In the genomic region with DNA sequence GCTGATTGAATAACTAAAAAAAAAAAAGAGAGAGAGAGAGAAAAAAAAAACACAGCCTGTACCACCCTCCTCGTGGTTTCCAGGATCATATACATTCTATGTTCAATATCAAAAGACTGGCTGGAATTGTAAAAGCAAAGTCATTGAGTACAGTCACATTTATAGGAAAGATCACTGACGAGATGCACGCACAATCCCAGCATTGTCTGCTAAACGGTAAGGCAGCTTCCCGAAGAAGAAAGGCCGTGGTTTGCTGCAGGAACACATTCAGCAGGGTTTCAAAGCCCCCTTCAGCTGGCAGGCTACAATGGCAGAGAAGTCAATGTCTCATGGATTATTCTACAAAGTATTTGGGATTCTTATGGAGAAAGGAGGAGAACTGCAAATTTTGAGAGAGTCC, we compare ENCODE assay signal across 23 cellular contexts.
"Had no signal": no experiment of that assay in that cellular context is flagged by ENCODE, and none has a peak within 500 bp of the region (broad histone marks: within the 10 kb centered on the region; RNA-seq: fewer than 3 reads in every experiment).

No MANE protein-coding gene starts in this region.

- H3K9me3 ChIP-seq: SK-N-SH had no signal

- H3K27me3 Mint-ChIP-seq: activated CD4-positive, alpha-beta memory T cell treated with anti-CD3 and anti-CD28 coated beads, Interleukin-2, amount 10 ng/mL, durations not matched to agents 7 days and 5 days; activated CD4-positive, alpha-beta T cell treated with anti-CD3 and anti-CD28 coated beads for 36 hours; activated naive CD8-positive, alpha-beta T cell; brain; IgD-negative memory B cell had no signal

- H3K27ac ChIP-seq: VCaP had no signal

- ATAC-seq: activated CD4-positive, alpha-beta T cell treated with anti-CD3 and anti-CD28 coated beads for 36 hours; Panc1; Right ventricle myocardium inferior had no signal

- H3K9me3 Mint-ChIP-seq: activated CD4-positive, alpha-beta memory T cell treated with anti-CD3 and anti-CD28 coated beads, Interleukin-2, amount 10 ng/mL, durations not matched to agents 7 days and 5 days; brain; IgD-negative memory B cell had no signal

- H3K4me1 Mint-ChIP-seq: activated CD4-positive, alpha-beta T cell treated with anti-CD3 and anti-CD28 coated beads for 36 hours; brain; IgD-negative memory B cell had no signal

- H3K36me3 Mint-ChIP-seq: IgD-negative memory B cell had no signal

- DNase-seq: activated CD4-positive, alpha-beta memory T cell treated with anti-CD3 and anti-CD28 coated beads, Interleukin-2, amount 10 ng/mL, durations not matched to agents 7 days and 5 days; activated CD4-positive, alpha-beta T cell treated with anti-CD3 and anti-CD28 coated beads for 36 hours; activated CD4-positive, alpha-beta T cell treated with anti-CD3 and anti-CD28 coated beads, Interleukin-2, amount 50 U/mL, for 1 hour; activated effector memory CD4-positive, alpha-beta T cell treated with anti-CD3 and anti-CD28 coated beads, Interleukin-2, amount 50 U/mL, for 16 hours; activated naive CD4-positive, alpha-beta T cell treated with Interleukin-2 at 50 U/mL for 16 hours; KG1; NCI-H1048; NCI-H146; NCI-H187 treated with DMSO at 0.1 percent for 48 hours; NCI-H2081 treated with DMSO at 0.1 percent for 48 hours; NCI-H2227 treated with DMSO at 0.1 percent for 48 hours; NCI-H446 treated with DMSO at 0.1 percent for 48 hours; NCI-H524 treated with DMSO at 0.1 percent for 48 hours; NCI-H774; RPMI8226; SK-N-SH; T-helper 1 cell had no signal

- H3K27ac Mint-ChIP-seq: activated CD4-positive, alpha-beta memory T cell treated with anti-CD3 and anti-CD28 coated beads, Interleukin-2, amount 10 ng/mL, durations not matched to agents 7 days and 5 days; activated CD4-positive, alpha-beta T cell treated with anti-CD3 and anti-CD28 coated beads for 36 hours; activated naive CD8-positive, alpha-beta T cell; IgD-negative memory B cell had no signal

- H3K4me3 Mint-ChIP-seq: activated CD4-positive, alpha-beta memory T cell treated with anti-CD3 and anti-CD28 coated beads, Interleukin-2, amount 10 ng/mL, durations not matched to agents 7 days and 5 days; activated CD4-positive, alpha-beta T cell treated with anti-CD3 and anti-CD28 coated beads for 36 hours; activated naive CD8-positive, alpha-beta T cell; brain; IgD-negative memory B cell had no signal
